ENCODE assay signal across 10 cellular contexts in the genomic region with DNA sequence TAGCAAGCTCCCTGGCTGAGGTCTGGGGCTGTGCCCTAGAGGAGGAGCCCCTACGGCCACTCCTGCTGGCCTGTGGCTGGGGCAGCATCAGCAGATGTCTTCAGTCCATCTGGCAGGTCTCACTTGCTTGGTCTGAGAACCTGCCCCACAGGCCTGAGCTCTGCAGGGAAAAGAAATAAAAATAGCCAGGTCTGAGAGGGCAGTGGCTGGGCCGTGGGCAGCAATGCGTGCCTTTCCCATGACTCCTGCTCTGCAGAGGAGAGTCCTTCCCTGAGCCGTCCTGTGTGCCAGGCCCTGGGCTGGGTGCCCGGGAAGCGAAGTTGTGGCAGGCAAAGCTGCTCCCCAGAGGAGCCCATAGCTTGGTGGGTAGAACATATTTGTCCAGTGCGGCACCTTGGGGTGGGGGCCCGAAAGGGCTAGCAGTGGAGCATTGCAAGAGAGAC. TPM values are rescaled to one million over a fixed set of nuclear protein-coding genes. Genes with fewer than 3 reads are reported as not detected.
DNase-seq lines count a peak whose midpoint lies in the region; ATAC-seq and TF ChIP-seq lines count a peak whose summit lies in the region.
"Had no signal": no experiment of that assay in that cellular context is flagged by ENCODE, and none has a peak within 500 bp of the region (broad histone marks: within the 10 kb centered on the region; RNA-seq: fewer than 3 reads in every experiment).

No MANE protein-coding gene starts in this region.

- TF ChIP-seq POLR2A in sigmoid colon (IDR thresholded peaks at IDR 0.05), result no peak

- CTCF ChIA-PET in naive thymus-derived CD4-positive, alpha-beta T cell (lab: Charles Lee), result interaction anchor here (0.6 kb wide), 1 partner anchor 51 kb away, joined by 4 read pairs; no protein-coding TSS in a partner anchor

- no peaks in the 10 kb centered on the region for H3K36me3 Mint-ChIP-seq in naive thymus-derived CD4-positive, alpha-beta T cell

- H3K27ac ChIP-seq in coronary artery (peak overlapping the region; percentile 67 to 88), sigmoid colon (peak overlapping the region in 1 of 4 donors; percentile 59)
- no peak overlapping the region for H3K27ac ChIP-seq in naive thymus-derived CD4-positive, alpha-beta T cell (ENCODE audit: low read depth, low read length)

- H3K36me3 ChIP-seq in sigmoid colon (no peaks in the 10 kb centered on the region), HAP-1 (replicated peaks) (no peaks in the 10 kb centered on the region)
- H3K36me3 ChIP-seq in naive thymus-derived CD4-positive, alpha-beta T cell (ENCODE audit: control insufficient read depth in 2 of 3, insufficient read depth in 3 of 3, low read length in 3 of 3), result no peaks in the 10 kb centered on the region

- POLR2A ChIA-PET in naive thymus-derived CD4-positive, alpha-beta T cell (lab: Charles Lee), result interaction anchor here (1.0 kb wide), 1 partner anchor 10 kb away, joined by 5 read pairs; no protein-coding TSS in a partner anchor

- peaks cover 0 to 10% (median 0%) of the 10 kb centered on the region in 5 donors for H3K27me3 Mint-ChIP-seq in naive thymus-derived CD4-positive, alpha-beta T cell

- WGBS in sigmoid colon, 2 donors, result 70 to 85% methylated on average over 8 of the region's 8 CpGs

- TF ChIP-seq CTCF in coronary artery (IDR thresholded peaks at IDR 0.05) (no peak), sigmoid colon (IDR thresholded peaks at IDR 0.05) (no peak)

- H3K27ac Mint-ChIP-seq in naive thymus-derived CD4-positive, alpha-beta T cell, result no peak overlapping the region
- H3K27ac Mint-ChIP-seq: activated T-cell treated with anti-CD3 and anti-CD28 coated beads, Interleukin-2, amount 50 U/mL, for 72 hours had no signal

- H3K9me3 ChIP-seq in sigmoid colon (no peaks in the 10 kb centered on the region), HAP-1 (no peaks in the 10 kb centered on the region)
- no peaks in the 10 kb centered on the region for H3K9me3 ChIP-seq in naive thymus-derived CD4-positive, alpha-beta T cell (ENCODE audit: control insufficient read depth in 2 of 3, low read length in 3 of 3)

- H3K4me3 Mint-ChIP-seq in naive thymus-derived CD4-positive, alpha-beta T cell, result no peak overlapping the region
- H3K4me3 Mint-ChIP-seq: activated T-cell treated with anti-CD3 and anti-CD28 coated beads, Interleukin-2, amount 50 U/mL, for 72 hours had no signal

- intact Hi-C loops in sigmoid colon (cut with DNase I), result no loop called here
- intact Hi-C loops in naive thymus-derived CD4-positive, alpha-beta T cell (cut with micrococcal nuclease), result no loop called here

- ATAC-seq in naive thymus-derived CD4-positive, alpha-beta T cell, result no peak
- ATAC-seq: activated T-cell treated with anti-CD3 and anti-CD28 coated beads, Interleukin-2, amount 50 U/mL, for 72 hours had no signal

- no peaks in the 10 kb centered on the region for H3K9me3 Mint-ChIP-seq in naive thymus-derived CD4-positive, alpha-beta T cell
- H3K9me3 Mint-ChIP-seq: activated T-cell treated with anti-CD3 and anti-CD28 coated beads, Interleukin-2, amount 50 U/mL, for 72 hours had no signal

- TF ChIP-seq EP300 in sigmoid colon (IDR thresholded peaks at IDR 0.05), result no peak

- H3K4me1 Mint-ChIP-seq in naive thymus-derived CD4-positive, alpha-beta T cell, result peaks cover 7 to 29% (median 22%) of the 10 kb centered on the region in 7 donors

- peak; percentile 29 for DNase-seq in GM04504 (ENCODE audit: low read depth)
- DNase-seq in coronary artery (ENCODE audit: low spot score), result peak; percentile 96
- peak; percentile 70 for DNase-seq in kidney glomerular epithelial cell (lab: John Stamatoyannopoulos, UW)
- peak; percentile 52 for DNase-seq in sigmoid colon
- DNase-seq in DMS53 treated with DMSO at 0.1 percent for 48 hours (lab: John Stamatoyannopoulos, UW; ENCODE audit: unreplicated experiment), result no peak
- DNase-seq in HAP-1 (ENCODE audit: low spot score in 2 of 2), result no peak
- DNase-seq in naive thymus-derived CD4-positive, alpha-beta T cell, result no peak
- no peak for DNase-seq in islet precursor cell
- DNase-seq: activated CD4-positive, CD25-positive, alpha-beta regulatory T cell treated with anti-CD3 and anti-CD28 coated beads, Interleukin-2, amount 50 U/mL, for 72 hours; activated T-cell treated with anti-CD3 and anti-CD28 coated beads, Interleukin-2, amount 50 U/mL, for 72 hours had no signal

- no peaks in the 10 kb centered on the region for H3K27me3 ChIP-seq in sigmoid colon
- H3K27me3 ChIP-seq in HAP-1 (ENCODE audit: low read depth), result 0 out of 2 replicates have a peak, but pooled peaks cover 6% of the 10 kb centered on the region
- H3K27me3 ChIP-seq in naive thymus-derived CD4-positive, alpha-beta T cell (ENCODE audit: control insufficient read depth in 2 of 2, insufficient read depth in 2 of 2, low read length in 2 of 2), result no peaks in the 10 kb centered on the region

- H3K4me1 ChIP-seq in sigmoid colon, result peaks cover 0 to 7% (median 0%) of the 10 kb centered on the region in 4 donors
- no peaks in the 10 kb centered on the region for H3K4me1 ChIP-seq in HAP-1
- peaks cover 4 to 16% of the 10 kb centered on the region in 2 donors for H3K4me1 ChIP-seq in naive thymus-derived CD4-positive, alpha-beta T cell (ENCODE audit: control insufficient read depth in 2 of 2, insufficient read depth in 2 of 2, low read length in 2 of 2)

- in situ Hi-C loops in HAP-1 (cut with MboI; ENCODE audit: low sequenced_read_pairs), result no loop called here

- H3K4me3 ChIP-seq in coronary artery (no peak overlapping the region), sigmoid colon (no peak overlapping the region), HAP-1 (no peak overlapping the region)
- no peak overlapping the region for H3K4me3 ChIP-seq in naive thymus-derived CD4-positive, alpha-beta T cell (ENCODE audit: low read length)

RNA-seq across cellular contexts. Expression of a gene that starts 11.3 kb away (rescaled TPM):
- total RNA-seq in sigmoid colon, result 10 to 100 TPM; 23.8 to 67.9 (median 46.2) TPM
- 10 to 100 TPM in 1 of 3 donors, 1 to 10 TPM in 2; 7.8 to 15.5 (median 9.7) TPM for polyA plus RNA-seq in sigmoid colon
- 10 to 100 TPM; 15.7 to 24.2 (median 19.8) TPM for total RNA-seq in naive thymus-derived CD4-positive, alpha-beta T cell
- 10 to 100 TPM; 12.0 to 13.3 TPM for polyA plus RNA-seq in naive thymus-derived CD4-positive, alpha-beta T cell

RNA-seq across cellular contexts. Expression of a gene that starts 55.3 kb away (rescaled TPM):
- total RNA-seq in sigmoid colon, result 10 to 100 TPM in 3 of 4 donors, 1 to 10 TPM in 1; 9.1 to 19.7 (median 14.6) TPM
- polyA plus RNA-seq in sigmoid colon, result 10 to 100 TPM; 12.4 to 14.1 (median 13.2) TPM
- total RNA-seq in naive thymus-derived CD4-positive, alpha-beta T cell, result 10 to 100 TPM; 18.7 to 45.9 (median 25.0) TPM
- polyA plus RNA-seq in naive thymus-derived CD4-positive, alpha-beta T cell, result 10 to 100 TPM; 69.6 to 80.3 TPM

Comparison
In these comparisons a context has a peak if more than half of its experiments do, and no peak if none do; other contexts are left out.
1. DNase-seq: peak in GM04504 (single experiment), coronary artery (single experiment), kidney glomerular epithelial cell (single experiment) and sigmoid colon (single experiment); none in DMS53 treated with DMSO at 0.1 percent for 48 hours (single experiment), HAP-1 (0 of 2), naive thymus-derived CD4-positive, alpha-beta T cell (0 of 9) and islet precursor cell (single experiment).